15 cellular contexts compared by ENCODE assay signal in genomic region chr3:107604057-107604802, GRCh38.
DNase-seq lines count a peak whose midpoint lies in the region; ATAC-seq, FAIRE-seq and TF ChIP-seq lines count a peak whose summit lies in the region.
"Had no signal": no experiment of that assay in that cellular context is flagged by ENCODE, and none has a peak within 500 bp of the region (broad histone marks: within the 10 kb centered on the region; RNA-seq: fewer than 3 reads in every experiment).

No MANE protein-coding gene starts in this region.

- intact Hi-C loops in right lobe of liver (cut with DNase I), result no loop called here
- intact Hi-C loops in HepG2 (cut with micrococcal nuclease; ENCODE audit: unreplicated experiment), result no loop called here
- intact Hi-C loops in right cardiac atrium (cut with DNase I), result no loop called here
- intact Hi-C loops in upper lobe of right lung (cut with DNase I), result no loop called here

- TF ChIP-seq CTCF in right lobe of liver (IDR thresholded peaks at IDR 0.05) (no peak), HepG2 (CRISPR knock-in tag; IDR thresholded peaks at IDR 0.05) (no peak), brain microvascular endothelial cell (IDR thresholded peaks at IDR 0.05; ENCODE audit: low read depth, low read length, missing control alignments) (no peak), upper lobe of right lung (IDR thresholded peaks at IDR 0.05) (no peak), progenitor cell of endocrine pancreas (IDR thresholded peaks at IDR 0.05; ENCODE audit: unreplicated experiment) (no peak)

- in situ Hi-C loops in HepG2 (cut with HindIII; ENCODE audit: extremely low pct_ligation_motif_present, low pct_unique_long_range_greater_than_20kb) (no loop called here), brain microvascular endothelial cell (cut with HindIII; ENCODE audit: low pct_ligation_motif_present, low sequenced_read_pairs) (no loop called here)

- TF ChIP-seq POLR2A in right lobe of liver (IDR thresholded peaks at IDR 0.05) (no peak), HepG2 (IDR thresholded peaks at IDR 0.05; ENCODE audit: insufficient read depth in 1 of 2, low read depth in 2 of 2, low read length in 2 of 2) (no peak)

- no peak overlapping the region for H3K27ac Mint-ChIP-seq in progenitor cell of endocrine pancreas
- H3K27ac Mint-ChIP-seq: memory B cell had no signal

- ATAC-seq in right lobe of liver (peak in 3 of 4 donors; percentile 46 to 87 (median 56)), HepG2 (no peak), right cardiac atrium (peak; percentile 84 to 86), upper lobe of right lung (peak; percentile 63)
- ATAC-seq: GM12878 had no signal

- H3K4me3 ChIP-seq in right lobe of liver, result no peak overlapping the region
- no peak overlapping the region for H3K4me3 ChIP-seq in HepG2 (replicated peaks in 1 of 3; ENCODE audit: insufficient read depth in 1 of 3, low read depth in 2 of 3, low read length in 3 of 3)
- no peak overlapping the region for H3K4me3 ChIP-seq in brain microvascular endothelial cell (ENCODE audit: low read depth, low read length)
- H3K4me3 ChIP-seq in right cardiac atrium (ENCODE audit: low read length), result no peak overlapping the region
- no peak overlapping the region for H3K4me3 ChIP-seq in upper lobe of right lung
- H3K4me3 ChIP-seq: GM12878 had no signal

- no peak overlapping the region for H3K4me2 ChIP-seq in HepG2 (ENCODE audit: low read depth, low read length)

- no peak for TF ChIP-seq RAD21 in HepG2 (CRISPR knock-in tag; IDR thresholded peaks at IDR 0.05)

- H3K4me1 ChIP-seq in right lobe of liver, result no peaks in the 10 kb centered on the region
- peaks cover 9% of the 10 kb centered on the region for H3K4me1 ChIP-seq in HepG2 (ENCODE audit: insufficient read depth, low read length)
- H3K4me1 ChIP-seq in right cardiac atrium (ENCODE audit: control insufficient read depth, insufficient read depth, low read length), result peaks cover 9% of the 10 kb centered on the region
- H3K4me1 ChIP-seq in upper lobe of right lung, result peaks cover 8% of the 10 kb centered on the region

- H3K36me3 Mint-ChIP-seq in progenitor cell of endocrine pancreas (ENCODE audit: insufficient read depth), result peaks cover 23% of the 10 kb centered on the region

- peaks cover 9% of the 10 kb centered on the region for H3K79me2 ChIP-seq in HepG2 (ENCODE audit: insufficient read depth, low read length)

- no peak for TF ChIP-seq EP300 in HepG2 (IDR thresholded peaks at IDR 0.05; ENCODE audit: low read depth in 2 of 2, low read length in 2 of 2)
- no peak for TF ChIP-seq EP300 in HepG2 (CRISPR knock-in tag; IDR thresholded peaks at IDR 0.05; ENCODE audit: borderline replicate concordance)

- POLR2A ChIA-PET in HepG2 (lab: Yijun Ruan, JAX), result no interaction called here

- no peaks in the 10 kb centered on the region for H3K27me3 ChIP-seq in right lobe of liver
- H3K27me3 ChIP-seq in HepG2 (ENCODE audit: control insufficient read depth in 1 of 2, insufficient read depth in 2 of 2, low read length in 2 of 2), result no peaks in the 10 kb centered on the region
- H3K27me3 ChIP-seq in brain microvascular endothelial cell (replicated peaks), result no peaks in the 10 kb centered on the region
- H3K27me3 ChIP-seq in right cardiac atrium (ENCODE audit: control insufficient read depth, insufficient read depth), result no peaks in the 10 kb centered on the region
- no peaks in the 10 kb centered on the region for H3K27me3 ChIP-seq in upper lobe of right lung

- 87% methylated on average over 7 of the region's 7 CpGs for WGBS in right lobe of liver (ENCODE audit: insufficient coverage, low coverage, low lambda C conversion rate, missing lambda C conversion rate)
- WGBS in HepG2 (ENCODE audit: low lambda C conversion rate), result 97% methylated on average over 7 of the region's 7 CpGs
- WGBS in right cardiac atrium, result 64% methylated on average over 7 of the region's 7 CpGs

- H3K9ac ChIP-seq in HepG2 (ENCODE audit: insufficient read depth, low read depth, low read length), result no peak overlapping the region

- peaks cover 18% of the 10 kb centered on the region for H3K9me3 Mint-ChIP-seq in progenitor cell of endocrine pancreas (ENCODE audit: low read depth)
- H3K9me3 Mint-ChIP-seq: central memory CD8-positive, alpha-beta T cell had no signal

- H3K27ac ChIP-seq in right lobe of liver (no peak overlapping the region), HepG2 (ENCODE audit: extremely low read length, insufficient read depth, low read length) (no peak overlapping the region), brain microvascular endothelial cell (no peak overlapping the region), right cardiac atrium (ENCODE audit: low read length) (peak overlapping the region; percentile 94), upper lobe of right lung (no peak overlapping the region)

- H2AFZ ChIP-seq in HepG2 (ENCODE audit: low read length), result no peak overlapping the region

- H3K27me3 Mint-ChIP-seq in progenitor cell of endocrine pancreas, result no peaks in the 10 kb centered on the region
- H3K27me3 Mint-ChIP-seq: central memory CD8-positive, alpha-beta T cell; memory B cell had no signal

- H3K4me1 Mint-ChIP-seq in progenitor cell of endocrine pancreas (ENCODE audit: low read depth), result peaks cover 12% of the 10 kb centered on the region

- H3K36me3 ChIP-seq in right lobe of liver (no peaks in the 10 kb centered on the region), HepG2 (replicated peaks in 1 of 2; ENCODE audit: control insufficient read depth in 1 of 2, insufficient read depth in 2 of 2, low read length in 2 of 2) (no peaks in the 10 kb centered on the region; a peak in 1 of 5 replicates), brain microvascular endothelial cell (replicated peaks) (no peaks in the 10 kb centered on the region), upper lobe of right lung (no peaks in the 10 kb centered on the region)

- DNase-seq in right lobe of liver (no peak), HepG2 (ENCODE audit: low spot score) (no peak), brain microvascular endothelial cell (peak; percentile 37), right cardiac atrium (no peak), upper lobe of right lung (no peak), progenitor cell of endocrine pancreas (ENCODE audit: low spot score, unreplicated experiment) (no peak), HPDE6-E6E7 (ENCODE audit: extremely low spot score) (no peak), GM19239 (ENCODE audit: insufficient read length, low spot score) (no peak)
- DNase-seq: activated CD4-positive, alpha-beta T cell treated with anti-CD3 and anti-CD28 coated beads for 4 hours; DMS53; Kasumi-1; stimulated activated CD4-positive, alpha-beta T cell treated with anti-CD3 and anti-CD28 coated beads, Interleukin-1b, Interleukin-23, amount 100 ng/mL, for 48 hours had no signal

- CTCF ChIA-PET in HepG2 (lab: Yijun Ruan, JAX; ENCODE audit: low intra/inter-chr PET ratio, low total read pairs), result no interaction called here

- H3K9me3 ChIP-seq in right lobe of liver (no peaks in the 10 kb centered on the region), HepG2 (ENCODE audit: low read length) (no peaks in the 10 kb centered on the region), right cardiac atrium (ENCODE audit: control insufficient read depth, low read length) (no peaks in the 10 kb centered on the region), upper lobe of right lung (no peaks in the 10 kb centered on the region)

- no peak overlapping the region for H3K4me3 Mint-ChIP-seq in progenitor cell of endocrine pancreas (ENCODE audit: low read depth)
- H3K4me3 Mint-ChIP-seq: central memory CD8-positive, alpha-beta T cell; memory B cell had no signal

- FAIRE-seq in HepG2 (lab: Jason Lieb, UNC) (no peak), GM19239 (lab: Jason Lieb, UNC) (no peak)
- FAIRE-seq: GM12878 had no signal

- H4K20me1 ChIP-seq in HepG2 (ENCODE audit: insufficient read depth, low read length), result no peaks in the 10 kb centered on the region

- no TSS peak for BruUV-seq in HepG2 (replicated peaks; lab: Mats Ljungman, UMichigan)

TF ChIP-seq in HepG2, 621 proteins besides CTCF, POLR2A, EP300 and RAD21:
- no peak for TF ChIP-seq ZNF607 (CRISPR knock-in tag; IDR thresholded peaks at IDR 0.05; ENCODE audit: borderline replicate concordance)
- no peak for TF ChIP-seq SPEN (CRISPR knock-in tag; IDR thresholded peaks at IDR 0.05; ENCODE audit: low read depth)
- TF ChIP-seq MLLT10 (CRISPR knock-in tag; IDR thresholded peaks at IDR 0.05), result no peak
- TF ChIP-seq GPN1 (CRISPR knock-in tag; IDR thresholded peaks at IDR 0.05; ENCODE audit: borderline replicate concordance), result no peak
- no peak for TF ChIP-seq ZKSCAN5 (CRISPR knock-in tag; IDR thresholded peaks at IDR 0.05)
- no peak for TF ChIP-seq MAX (IDR thresholded peaks at IDR 0.05)
- no peak for TF ChIP-seq SP5 (CRISPR knock-in tag; IDR thresholded peaks at IDR 0.05; ENCODE audit: borderline replicate concordance, low read depth)
TF ChIP-seq in HepG2: peak in this region for 0.
